1 cellular context compared by ENCODE assay signal in genomic region chr12:50074936-50075807, GRCh38.
TF ChIP-seq lines count a peak whose summit lies in the region.

No MANE protein-coding gene starts in this region.

TF ChIP-seq in HepG2, 621 proteins besides CTCF, POLR2A, EP300 and RAD21 (continued from another document):
- no peak for TF ChIP-seq ZBTB49 (CRISPR knock-in tag; IDR thresholded peaks at IDR 0.05; ENCODE audit: borderline replicate concordance)
- no peak for TF ChIP-seq GLI4 (CRISPR knock-in tag; IDR thresholded peaks at IDR 0.05; ENCODE audit: borderline replicate concordance)
- no peak for TF ChIP-seq PHF8 (CRISPR knock-in tag; IDR thresholded peaks at IDR 0.05)
- TF ChIP-seq ZBTB10 (CRISPR knock-in tag; IDR thresholded peaks at IDR 0.05; ENCODE audit: borderline replicate concordance), result no peak
- peak; percentile 23; the same call in 1 of the 2 replicates for TF ChIP-seq MED1 (CRISPR knock-in tag; IDR thresholded peaks at IDR 0.05)
- no peak for TF ChIP-seq ZBTB46 (CRISPR knock-in tag; IDR thresholded peaks at IDR 0.05; ENCODE audit: borderline replicate concordance)
- no peak for TF ChIP-seq CENPBD1 (CRISPR knock-in tag; IDR thresholded peaks at IDR 0.05; ENCODE audit: borderline replicate concordance, low read depth)
- no peak for TF ChIP-seq GZF1 (CRISPR knock-in tag; IDR thresholded peaks at IDR 0.05)
- TF ChIP-seq MAX (IDR thresholded peaks at IDR 0.05), result peak; percentile 11; the same call in 1 of the 2 replicates
- TF ChIP-seq HNRNPK (IDR thresholded peaks at IDR 0.05; ENCODE audit: low read depth, low read length, poor library complexity, severe bottlenecking), result no peak
- no peak for TF ChIP-seq SMAD9 (CRISPR knock-in tag; IDR thresholded peaks at IDR 0.05)
- TF ChIP-seq ZNF496 (CRISPR knock-in tag; IDR thresholded peaks at IDR 0.05; ENCODE audit: insufficient replicate concordance), result no peak
- TF ChIP-seq NONO (IDR thresholded peaks at IDR 0.05), result no peak
- no peak for TF ChIP-seq NONO (CRISPR knock-in tag; conservative IDR thresholded peaks at IDR 0.05)
- no peak for TF ChIP-seq JUN (CRISPR knock-in tag; IDR thresholded peaks at IDR 0.05)
- TF ChIP-seq MXD1 (CRISPR knock-in tag; IDR thresholded peaks at IDR 0.05), result no peak
- TF ChIP-seq SP140L (CRISPR knock-in tag; IDR thresholded peaks at IDR 0.05; ENCODE audit: borderline replicate concordance), result no peak
- peak; percentile 58; the same call in 1 of the 2 replicates for TF ChIP-seq MIER3 (CRISPR knock-in tag; IDR thresholded peaks at IDR 0.05; ENCODE audit: borderline replicate concordance)
- no peak for TF ChIP-seq THAP11 (CRISPR knock-in tag; IDR thresholded peaks at IDR 0.05)
- TF ChIP-seq RFX1 (IDR thresholded peaks at IDR 0.05), result no peak
- TF ChIP-seq ZNF512B (CRISPR knock-in tag; IDR thresholded peaks at IDR 0.05; ENCODE audit: borderline replicate concordance), result no peak
- 0 out of 4 replicates have a peak, but pooled peaks of 1 of the 2 experiments have one; percentile 56 for TF ChIP-seq KLF16 (CRISPR knock-in tag; IDR thresholded peaks at IDR 0.05)
- no peak for TF ChIP-seq KLF6 (CRISPR knock-in tag; IDR thresholded peaks at IDR 0.05)
- TF ChIP-seq THAP9 (CRISPR knock-in tag; IDR thresholded peaks at IDR 0.05; ENCODE audit: borderline replicate concordance), result no peak; the same call in 1 of the 2 replicates
- TF ChIP-seq ZBTB3 (CRISPR knock-in tag; IDR thresholded peaks at IDR 0.05; ENCODE audit: borderline replicate concordance, low read depth), result no peak
